Comparison of ENCODE assay signal across 8 cellular contexts in the genomic region with DNA sequence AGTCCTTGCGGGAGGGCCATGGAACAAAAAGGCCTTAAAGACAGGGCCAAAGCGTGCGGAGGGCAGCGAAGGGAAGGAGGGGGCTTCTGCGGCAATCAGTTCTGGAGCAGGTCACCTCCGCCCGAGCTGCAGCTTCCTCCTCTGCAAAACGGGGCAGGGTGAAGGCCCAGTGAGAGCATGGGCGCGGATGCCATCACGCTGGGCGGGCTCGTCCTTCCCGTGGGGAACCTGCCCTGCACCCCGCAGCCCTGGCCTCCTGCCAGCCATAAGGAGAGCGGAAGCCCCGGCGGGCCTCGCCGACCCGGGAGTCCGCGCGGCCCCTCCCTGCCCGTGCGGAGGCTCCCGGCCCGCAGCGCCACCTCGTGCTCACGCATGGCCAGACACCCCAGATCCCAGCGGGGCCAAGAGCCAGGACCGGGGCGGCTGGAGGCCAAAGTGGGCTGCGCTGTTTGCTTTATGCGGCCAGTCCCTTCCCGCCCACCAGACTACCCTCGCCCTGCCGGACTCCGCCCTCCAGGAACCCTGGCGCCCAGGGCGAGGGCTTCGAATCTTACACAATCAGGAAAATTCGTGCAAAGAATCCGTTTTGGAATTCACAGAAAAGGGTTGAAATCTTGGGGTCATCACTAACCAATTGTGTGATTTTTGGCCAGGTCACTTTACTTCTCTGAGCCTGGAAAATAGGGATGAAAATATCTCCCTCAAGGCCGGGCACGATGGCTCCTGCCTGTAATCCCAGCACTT. TPM values are rescaled to one million over a fixed set of nuclear protein-coding genes. Genes with fewer than 3 reads are reported as not detected.
A peak's percentile ranks its signal among the peaks of the same experiment; 100 is the strongest.
DNase-seq lines count a peak whose midpoint lies in the region; ATAC-seq, FAIRE-seq and TF ChIP-seq lines count a peak whose summit lies in the region.

No MANE protein-coding gene starts in this region.

- H3K27me3 Mint-ChIP-seq in WTC11 (ENCODE audit: low read depth), result no peaks in the 10 kb centered on the region

- FAIRE-seq in bronchial epithelial cell (lab: Jason Lieb, UNC), result no peak

- ATAC-seq in DND-41 (ENCODE audit: insufficient read depth, low read depth) (peak; percentile 88), WTC11 (peak; percentile 90)

- peak overlapping the region; percentile 55 for H3K4me2 ChIP-seq in DND-41 (ENCODE audit: insufficient read depth, low read length)

- no peak overlapping the region for H3K27ac Mint-ChIP-seq in WTC11

- H3K9ac ChIP-seq in DND-41 (ENCODE audit: low read depth, low read length), result no peak overlapping the region

- H3K79me2 ChIP-seq in DND-41 (ENCODE audit: insufficient read depth, low read length), result no peaks in the 10 kb centered on the region

- H3K9me3 ChIP-seq in DND-41 (ENCODE audit: insufficient read depth, low read length, severe bottlenecking), result no peaks in the 10 kb centered on the region

- peak overlapping the region; percentile 55 for H3K4me3 Mint-ChIP-seq in WTC11

- peak overlapping the region; percentile 7; the same call in 1 of the 2 replicates for H2AFZ ChIP-seq in DND-41 (ENCODE audit: low read depth, low read length)

- peaks cover 18% of the 10 kb centered on the region for H3K4me1 Mint-ChIP-seq in WTC11

- peaks cover 16% of the 10 kb centered on the region for H4K20me1 ChIP-seq in DND-41 (ENCODE audit: insufficient read depth, low read length)

- H3K36me3 ChIP-seq in DND-41 (ENCODE audit: insufficient read depth, low read length) (peaks cover 5% of the 10 kb centered on the region), H7 (replicated peaks; ENCODE audit: control insufficient read depth, insufficient read depth, low read length) (peaks cover 3% of the 10 kb centered on the region), bronchial epithelial cell (ENCODE audit: control insufficient read depth, insufficient read depth, low read length) (peaks cover 16% of the 10 kb centered on the region)

- H3K4me3 ChIP-seq in DND-41 (ENCODE audit: low read depth in 1 of 2, low read length in 2 of 2) (no peak overlapping the region), H7 (ENCODE audit: insufficient read depth, low read depth, low read length) (peak overlapping the region; percentile 38), bronchial epithelial cell (ENCODE audit: low read depth, low read length) (no peak overlapping the region)

- peaks cover 8% of the 10 kb centered on the region; the same call in 1 of the 2 replicates for H3K36me3 Mint-ChIP-seq in WTC11

- TF ChIP-seq CTCF in DND-41 (IDR thresholded peaks at IDR 0.05; ENCODE audit: borderline replicate concordance, extremely low read depth, low read length, poor library complexity, severe bottlenecking) (peak; percentile 79), WTC11 (IDR thresholded peaks at IDR 0.05) (peak; percentile 84), bronchial epithelial cell (IDR thresholded peaks at IDR 0.05; ENCODE audit: insufficient read depth, low read length, severe bottlenecking) (peak; percentile 91)

- H3K27ac ChIP-seq in DND-41 (ENCODE audit: low read length), result no peak overlapping the region

- H3K9me3 Mint-ChIP-seq in WTC11, result no peaks in the 10 kb centered on the region

- no peaks in the 10 kb centered on the region for H3K27me3 ChIP-seq in DND-41 (ENCODE audit: insufficient read depth, low read length, poor library complexity)
- H3K27me3 ChIP-seq in H7 (ENCODE audit: control insufficient read depth, insufficient read depth, low read length), result no peaks in the 10 kb centered on the region
- no peaks in the 10 kb centered on the region for H3K27me3 ChIP-seq in bronchial epithelial cell (ENCODE audit: control insufficient read depth, insufficient read depth, low read length)

- DNase-seq in DND-41, result peak; percentile 78
- DNase-seq in H7, result peak; percentile 97
- DNase-seq in NCI-H1417 (lab: John Stamatoyannopoulos, UW), result peak; percentile 43 to 75 (median 64)
- DNase-seq in WTC11 (ENCODE audit: low spot score), result peak; percentile 92
- DNase-seq in bronchial epithelial cell (ENCODE audit: low read depth), result peak; percentile 43
- peak; percentile 70 for DNase-seq in inferior parietal cortex (ENCODE audit: extremely low spot score)
- peak; percentile 48 to 67 (median 57) for DNase-seq in stimulated activated CD4-positive, alpha-beta T cell treated with anti-CD3 and anti-CD28 coated beads, Interleukin-12 subunit alpha, Interleukin-12 subunit beta, amount 100 ng/mL, for 48 hours (ENCODE audit: low read depth in 2 of 3, low spot score in 1 of 3)
- DNase-seq in NCI-H2107 (lab: John Stamatoyannopoulos, UW), result no peak

- peaks cover 11% of the 10 kb centered on the region; the same call in 1 of the 2 replicates for H3K4me1 ChIP-seq in DND-41 (ENCODE audit: insufficient read depth, low read length)

- POLR2A ChIA-PET in WTC11 (lab: Charles Lee), result interaction anchor here (0.5 to 1.2 kb wide), 6 partner anchors 15 to 505 kb away, joined by 3 to 5 read pairs (median 3); no protein-coding TSS in a partner anchor

- CTCF ChIA-PET in WTC11 (lab: Charles Lee), result interaction anchor here (0.6 to 7.0 kb wide), 20 partner anchors 8 to 248 kb away, joined by 3 to 135 read pairs (median 4); a partner anchor contains a TSS

TF ChIP-seq in WTC11, 78 proteins besides CTCF, POLR2A, EP300 and RAD21 (continues in another document):
- no peak for TF ChIP-seq ZNF232 (CRISPR knock-in tag; IDR thresholded peaks at IDR 0.05)
- TF ChIP-seq TEAD1 (CRISPR knock-in tag; IDR thresholded peaks at IDR 0.05), result peak; percentile 47; the same call in 1 of the 2 replicates
- peak; percentile 60; the same call in 1 of the 2 replicates for TF ChIP-seq ZNF138 (CRISPR knock-in tag; conservative IDR thresholded peaks at IDR 0.05)
- peak; percentile 66 for TF ChIP-seq FOXP1 (CRISPR knock-in tag; IDR thresholded peaks at IDR 0.05; ENCODE audit: borderline replicate concordance)
- TF ChIP-seq GABPB1 (CRISPR knock-in tag; IDR thresholded peaks at IDR 0.05), result peak; percentile 19; the same call in 1 of the 2 replicates
- TF ChIP-seq, protein P1, sequence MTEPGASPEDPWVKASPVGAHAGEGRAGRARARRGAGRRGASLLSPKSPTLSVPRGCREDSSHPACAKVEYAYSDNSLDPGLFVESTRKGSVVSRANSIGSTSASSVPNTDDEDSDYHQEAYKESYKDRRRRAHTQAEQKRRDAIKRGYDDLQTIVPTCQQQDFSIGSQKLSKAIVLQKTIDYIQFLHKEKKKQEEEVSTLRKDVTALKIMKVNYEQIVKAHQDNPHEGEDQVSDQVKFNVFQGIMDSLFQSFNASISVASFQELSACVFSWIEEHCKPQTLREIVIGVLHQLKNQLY (CRISPR knock-in tag; IDR thresholded peaks at IDR 0.05), result 0 out of 2 replicates have a peak, but pooled peaks have one; percentile 47
- TF ChIP-seq, protein P2, sequence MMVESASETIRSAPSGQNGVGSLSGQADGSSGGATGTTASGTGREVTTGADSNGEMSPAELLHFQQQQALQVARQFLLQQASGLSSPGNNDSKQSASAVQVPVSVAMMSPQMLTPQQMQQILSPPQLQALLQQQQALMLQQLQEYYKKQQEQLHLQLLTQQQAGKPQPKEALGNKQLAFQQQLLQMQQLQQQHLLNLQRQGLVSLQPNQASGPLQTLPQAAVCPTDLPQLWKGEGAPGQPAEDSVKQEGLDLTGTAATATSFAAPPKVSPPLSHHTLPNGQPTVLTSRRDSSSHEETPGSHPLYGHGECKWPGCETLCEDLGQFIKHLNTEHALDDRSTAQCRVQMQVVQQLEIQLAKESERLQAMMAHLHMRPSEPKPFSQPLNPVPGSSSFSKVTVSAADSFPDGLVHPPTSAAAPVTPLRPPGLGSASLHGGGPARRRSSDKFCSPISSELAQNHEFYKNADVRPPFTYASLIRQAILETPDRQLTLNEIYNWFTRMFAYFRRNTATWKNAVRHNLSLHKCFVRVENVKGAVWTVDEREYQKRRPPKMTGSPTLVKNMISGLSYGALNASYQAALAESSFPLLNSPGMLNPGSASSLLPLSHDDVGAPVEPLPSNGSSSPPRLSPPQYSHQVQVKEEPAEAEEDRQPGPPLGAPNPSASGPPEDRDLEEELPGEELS (CRISPR knock-in tag; IDR thresholded peaks at IDR 0.05), result peak; percentile 80
- TF ChIP-seq, protein P3, sequence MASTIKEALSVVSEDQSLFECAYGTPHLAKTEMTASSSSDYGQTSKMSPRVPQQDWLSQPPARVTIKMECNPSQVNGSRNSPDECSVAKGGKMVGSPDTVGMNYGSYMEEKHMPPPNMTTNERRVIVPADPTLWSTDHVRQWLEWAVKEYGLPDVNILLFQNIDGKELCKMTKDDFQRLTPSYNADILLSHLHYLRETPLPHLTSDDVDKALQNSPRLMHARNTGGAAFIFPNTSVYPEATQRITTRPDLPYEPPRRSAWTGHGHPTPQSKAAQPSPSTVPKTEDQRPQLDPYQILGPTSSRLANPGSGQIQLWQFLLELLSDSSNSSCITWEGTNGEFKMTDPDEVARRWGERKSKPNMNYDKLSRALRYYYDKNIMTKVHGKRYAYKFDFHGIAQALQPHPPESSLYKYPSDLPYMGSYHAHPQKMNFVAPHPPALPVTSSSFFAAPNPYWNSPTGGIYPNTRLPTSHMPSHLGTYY (CRISPR knock-in tag; IDR thresholded peaks at IDR 0.05), result no peak
- TF ChIP-seq TEAD4 (CRISPR knock-in tag; IDR thresholded peaks at IDR 0.05), result no peak
- TF ChIP-seq, protein P4, sequence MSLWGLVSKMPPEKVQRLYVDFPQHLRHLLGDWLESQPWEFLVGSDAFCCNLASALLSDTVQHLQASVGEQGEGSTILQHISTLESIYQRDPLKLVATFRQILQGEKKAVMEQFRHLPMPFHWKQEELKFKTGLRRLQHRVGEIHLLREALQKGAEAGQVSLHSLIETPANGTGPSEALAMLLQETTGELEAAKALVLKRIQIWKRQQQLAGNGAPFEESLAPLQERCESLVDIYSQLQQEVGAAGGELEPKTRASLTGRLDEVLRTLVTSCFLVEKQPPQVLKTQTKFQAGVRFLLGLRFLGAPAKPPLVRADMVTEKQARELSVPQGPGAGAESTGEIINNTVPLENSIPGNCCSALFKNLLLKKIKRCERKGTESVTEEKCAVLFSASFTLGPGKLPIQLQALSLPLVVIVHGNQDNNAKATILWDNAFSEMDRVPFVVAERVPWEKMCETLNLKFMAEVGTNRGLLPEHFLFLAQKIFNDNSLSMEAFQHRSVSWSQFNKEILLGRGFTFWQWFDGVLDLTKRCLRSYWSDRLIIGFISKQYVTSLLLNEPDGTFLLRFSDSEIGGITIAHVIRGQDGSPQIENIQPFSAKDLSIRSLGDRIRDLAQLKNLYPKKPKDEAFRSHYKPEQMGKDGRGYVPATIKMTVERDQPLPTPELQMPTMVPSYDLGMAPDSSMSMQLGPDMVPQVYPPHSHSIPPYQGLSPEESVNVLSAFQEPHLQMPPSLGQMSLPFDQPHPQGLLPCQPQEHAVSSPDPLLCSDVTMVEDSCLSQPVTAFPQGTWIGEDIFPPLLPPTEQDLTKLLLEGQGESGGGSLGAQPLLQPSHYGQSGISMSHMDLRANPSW (CRISPR knock-in tag; conservative IDR thresholded peaks at IDR 0.05; ENCODE audit: low read depth), result no peak

RNA-seq across cellular contexts. Expression of a gene that starts 16.1 kb away (rescaled TPM):
- 53.3 and 68.8 TPM in 2 replicates for total RNA-seq in H7 (2014; rRNA removed; shearing (Covaris generic))
- total RNA-seq in WTC11 (2021), result 24.0 to 30.3 TPM (median 24.4 TPM) in 3 replicates
- 8.2 and 11.1 TPM in 2 replicates for total RNA-seq in bronchial epithelial cell
